ENCODE assay signal across 9 cellular contexts in genomic region chr13:21668665-21669599, GRCh38. TPM values are rescaled to one million over a fixed set of nuclear protein-coding genes. Genes with fewer than 3 reads are reported as not detected.
DNase-seq lines count a peak whose midpoint lies in the region; ATAC-seq and TF ChIP-seq lines count a peak whose summit lies in the region.
"Had no signal": no experiment of that assay in that cellular context is flagged by ENCODE, and none has a peak within 500 bp of the region (broad histone marks: within the 10 kb centered on the region; RNA-seq: fewer than 3 reads in every experiment).

No MANE protein-coding gene starts in this region.

- H3K36me3 Mint-ChIP-seq in activated T-helper 1 cell treated with anti-CD3 and anti-CD28 coated beads, Interleukin-12 subunit alpha, Interleukin-12 subunit beta, Interleukin-2, Interleukin-4 antibody, amounts not matched to agents 30 ng/mL and 10 ng/mL and 1 ng/mL, durations not matched to agents 14 hours and 24 hours and 36 hours (ENCODE audit: low read depth), result peaks cover 2% of the 10 kb centered on the region

- H3K4me1 ChIP-seq in gastroesophageal sphincter, result peaks cover 0 to 51% (median 16%) of the 10 kb centered on the region in 3 donors

- no peak for TF ChIP-seq CTCF in gastroesophageal sphincter (IDR thresholded peaks at IDR 0.05)

- WGBS in gastroesophageal sphincter (ENCODE audit: low coverage in 1 of 2), 2 donors, result 2 to 14% methylated on average over 6 to 28 of the region's 49 CpGs

- DNase-seq in COR-L47 (lab: John Stamatoyannopoulos, UW) (peak; percentile 40), posterior vena cava (ENCODE audit: low spot score) (peak; percentile 89), left lobe of liver (ENCODE audit: low spot score) (no peak)
- DNase-seq in Jurkat, Clone E6-1 (ENCODE audit: low read depth, low spot score), result no peak
- no peak for DNase-seq in activated T-helper 1 cell treated with anti-CD3 and anti-CD28 coated beads, Interleukin-12 subunit alpha, Interleukin-12 subunit beta, Interleukin-2, Interleukin-4 antibody, amounts not matched to agents 30 ng/mL and 10 ng/mL and 1 ng/mL, durations not matched to agents 14 hours and 24 hours and 36 hours (ENCODE audit: low spot score)

- intact Hi-C loops in activated T-helper 1 cell treated with anti-CD3 and anti-CD28 coated beads, Interleukin-12 subunit alpha, Interleukin-12 subunit beta, Interleukin-2, Interleukin-4 antibody, amounts not matched to agents 30 ng/mL and 10 ng/mL and 1 ng/mL, durations not matched to agents 14 hours and 24 hours and 36 hours (cut with micrococcal nuclease), result no loop called here
- intact Hi-C loops in posterior vena cava (cut with DNase I), result no loop called here

- TF ChIP-seq EP300 in gastroesophageal sphincter (IDR thresholded peaks at IDR 0.05), result no peak

- H3K9me3 ChIP-seq in gastroesophageal sphincter, result no peaks in the 10 kb centered on the region

- H3K27ac ChIP-seq in gastroesophageal sphincter, result peak overlapping the region in 3 of 4 donors; percentile 52 to 80 (median 64)

- no peaks in the 10 kb centered on the region for H3K9me3 Mint-ChIP-seq in activated T-helper 1 cell treated with anti-CD3 and anti-CD28 coated beads, Interleukin-12 subunit alpha, Interleukin-12 subunit beta, Interleukin-2, Interleukin-4 antibody, amounts not matched to agents 30 ng/mL and 10 ng/mL and 1 ng/mL, durations not matched to agents 14 hours and 24 hours and 36 hours

- no peak for TF ChIP-seq POLR2A in gastroesophageal sphincter (IDR thresholded peaks at IDR 0.05)

- ATAC-seq in gastroesophageal sphincter (no peak), HG02678 (IDR thresholded peaks at IDR 0.05; ENCODE audit: unreplicated experiment) (no peak), left lobe of liver (no peak), HG03378 (IDR thresholded peaks at IDR 0.05; ENCODE audit: unreplicated experiment) (no peak)

- peak overlapping the region; percentile 84 for H3K4me3 ChIP-seq in Jurkat, Clone E6-1 (ENCODE audit: low read length)
- peak overlapping the region; percentile 48 to 66 for H3K4me3 ChIP-seq in gastroesophageal sphincter

- peak overlapping the region; percentile 58 for H3K27ac Mint-ChIP-seq in activated T-helper 1 cell treated with anti-CD3 and anti-CD28 coated beads, Interleukin-12 subunit alpha, Interleukin-12 subunit beta, Interleukin-2, Interleukin-4 antibody, amounts not matched to agents 30 ng/mL and 10 ng/mL and 1 ng/mL, durations not matched to agents 14 hours and 24 hours and 36 hours

- peak overlapping the region; percentile 84 for H3K4me3 Mint-ChIP-seq in activated T-helper 1 cell treated with anti-CD3 and anti-CD28 coated beads, Interleukin-12 subunit alpha, Interleukin-12 subunit beta, Interleukin-2, Interleukin-4 antibody, amounts not matched to agents 30 ng/mL and 10 ng/mL and 1 ng/mL, durations not matched to agents 14 hours and 24 hours and 36 hours

- no peaks in the 10 kb centered on the region for H3K36me3 ChIP-seq in gastroesophageal sphincter

- H3K27me3 Mint-ChIP-seq in activated T-helper 1 cell treated with anti-CD3 and anti-CD28 coated beads, Interleukin-12 subunit alpha, Interleukin-12 subunit beta, Interleukin-2, Interleukin-4 antibody, amounts not matched to agents 30 ng/mL and 10 ng/mL and 1 ng/mL, durations not matched to agents 14 hours and 24 hours and 36 hours (ENCODE audit: insufficient read depth), result peaks cover 59% of the 10 kb centered on the region

- peaks cover 81% of the 10 kb centered on the region for H3K27me3 ChIP-seq in gastroesophageal sphincter

- peaks cover 36% of the 10 kb centered on the region for H3K4me1 Mint-ChIP-seq in activated T-helper 1 cell treated with anti-CD3 and anti-CD28 coated beads, Interleukin-12 subunit alpha, Interleukin-12 subunit beta, Interleukin-2, Interleukin-4 antibody, amounts not matched to agents 30 ng/mL and 10 ng/mL and 1 ng/mL, durations not matched to agents 14 hours and 24 hours and 36 hours (ENCODE audit: low read depth)

RNA-seq across cellular contexts. Expression of gene FGF9, which starts 1.9 kb away (rescaled TPM):
- polyA plus RNA-seq in Jurkat, Clone E6-1 (2012; ENCODE audit: insufficient read depth, insufficient read length), result 5.8 TPM
- total RNA-seq in activated T-helper 1 cell treated with anti-CD3 and anti-CD28 coated beads, Interleukin-12 subunit alpha, Interleukin-12 subunit beta, Interleukin-2, Interleukin-4 antibody, amounts not matched to agents 30 ng/mL and 10 ng/mL and 1 ng/mL, durations not matched to agents 14 hours and 24 hours and 36 hours, result 0.23 and 0.47 TPM in 2 replicates
- total RNA-seq in gastroesophageal sphincter (1 to 10 TPM in 3 of 4 donors, under 1 TPM in 1; 0.13 to 2.1 (median 1.3) TPM), posterior vena cava (1 to 10 TPM in 1 of 2 donors, under 1 TPM in 1; 0.90 to 3.1 TPM), left lobe of liver (not detected)
- total RNA-seq: pulmonary artery endothelial cell had no signal

Comparison
In these comparisons a context has a peak if more than half of its experiments do, and no peak if none do; other contexts are left out.
1. DNase-seq: peak in COR-L47 (single experiment) and posterior vena cava (single experiment); none in Jurkat, Clone E6-1 (single experiment), activated T-helper 1 cell treated with anti-CD3 and anti-CD28 coated beads, Interleukin-12 subunit alpha, Interleukin-12 subunit beta, Interleukin-2, Interleukin-4 antibody, amounts not matched to agents 30 ng/mL and 10 ng/mL and 1 ng/mL, durations not matched to agents 14 hours and 24 hours and 36 hours (single experiment) and left lobe of liver (single experiment).